Comparison of ENCODE assay signal across 37 cellular contexts in the genomic region with DNA sequence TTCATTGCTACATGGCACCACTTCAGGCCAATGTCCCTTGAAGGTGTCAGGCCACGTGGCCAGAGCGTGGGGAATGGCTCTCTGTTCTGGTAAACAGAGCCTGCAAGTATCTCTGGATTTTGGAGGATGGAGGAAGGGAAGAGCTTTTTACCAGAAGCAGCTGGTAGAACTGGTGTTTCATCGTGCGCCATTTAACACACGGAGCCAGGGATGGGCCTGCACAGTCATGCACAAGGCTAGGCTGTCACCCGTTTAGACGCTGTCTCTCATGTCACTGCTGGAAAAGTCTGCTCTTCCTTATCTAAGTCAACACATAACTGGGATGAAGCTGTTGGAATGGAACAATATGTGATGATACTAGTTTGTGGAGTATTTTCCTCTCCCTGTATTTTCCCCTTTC.
"Had no signal": no experiment of that assay in that cellular context is flagged by ENCODE, and none has a peak within 500 bp of the region (broad histone marks: within the 10 kb centered on the region; RNA-seq: fewer than 3 reads in every experiment).

No MANE protein-coding gene starts in this region.

- H3K4me1 Mint-ChIP-seq: activated B cell treated with CpG ODN at 0.5 μM for 24 hours; activated CD4-positive, alpha-beta T cell treated with anti-CD3 and anti-CD28 coated beads, Interleukin-2, amount 10 ng/mL, durations not matched to agents 24 days and 14 days; activated naive CD8-positive, alpha-beta T cell treated with anti-CD3 and anti-CD28 coated beads for 36 hours; activated T-helper 17 cell treated with anti-CD3 and anti-CD28 coated beads, Interleukin-2, amount 50 U/mL, for 72 hours had no signal

- H3K27ac ChIP-seq: adrenal gland, body of pancreas, brain microvascular endothelial cell, breast epithelium, VCaP had no signal

- H3K27ac Mint-ChIP-seq: activated B cell treated with CpG ODN at 0.5 μM for 24 hours; activated CD4-positive, alpha-beta memory T cell treated with anti-CD3 and anti-CD28 coated beads for 36 hours; activated CD4-positive, alpha-beta T cell treated with anti-CD3 and anti-CD28 coated beads, Interleukin-2, amount 10 ng/mL, durations not matched to agents 24 days and 14 days; activated CD8-positive, alpha-beta T cell treated with anti-CD3 and anti-CD28 coated beads for 36 hours; activated naive CD4-positive, alpha-beta T cell treated with anti-CD3 and anti-CD28 coated beads for 36 hours; activated naive CD4-positive, alpha-beta T cell treated with anti-CD3 and anti-CD28 coated beads, Interleukin-2, amount 50 U/mL, for 72 hours; activated naive CD8-positive, alpha-beta T cell treated with anti-CD3 and anti-CD28 coated beads for 36 hours; activated T-cell treated with anti-CD3 and anti-CD28 coated beads, Interleukin-2, amount 50 U/mL, for 72 hours; activated T-helper 1 cell treated with anti-CD3 and anti-CD28 coated beads, Interleukin-12 subunit alpha, Interleukin-12 subunit beta, Interleukin-2, Interleukin-4 antibody, amounts not matched to agents 30 ng/mL and 10 ng/mL and 1 ng/mL, durations not matched to agents 14 hours and 24 hours and 36 hours; activated T-helper 17 cell treated with anti-CD3 and anti-CD28 coated beads, Interleukin-2, amount 50 U/mL, for 72 hours; T-helper 1 cell treated with Interleukin-12 subunit alpha and Interleukin-12 subunit beta and Interleukin-4 antibody, amounts not matched to agents 30 μg/mL and 1 μg/mL, for 36 hours; T-helper 2 cell treated with Interferon-gamma antibody and Interleukin-4, amounts not matched to agents 5 μg/mL and 100 μg/mL, for 36 hours had no signal

- H3K4me3 Mint-ChIP-seq: activated B cell treated with CpG ODN at 0.5 μM for 24 hours; activated CD4-positive, alpha-beta memory T cell treated with anti-CD3 and anti-CD28 coated beads for 36 hours; activated CD4-positive, alpha-beta T cell treated with anti-CD3 and anti-CD28 coated beads, Interleukin-2, amount 10 ng/mL, durations not matched to agents 24 days and 14 days; activated CD8-positive, alpha-beta T cell treated with anti-CD3 and anti-CD28 coated beads for 36 hours; activated naive CD4-positive, alpha-beta T cell treated with anti-CD3 and anti-CD28 coated beads for 36 hours; activated naive CD8-positive, alpha-beta T cell treated with anti-CD3 and anti-CD28 coated beads for 36 hours; activated T-cell treated with anti-CD3 and anti-CD28 coated beads, Interleukin-2, amount 50 U/mL, for 4 hours; activated T-cell treated with anti-CD3 and anti-CD28 coated beads, Interleukin-2, amount 50 U/mL, for 72 hours; activated T-helper 1 cell treated with anti-CD3 and anti-CD28 coated beads, Interleukin-12 subunit alpha, Interleukin-12 subunit beta, Interleukin-2, Interleukin-4 antibody, amounts not matched to agents 30 ng/mL and 10 ng/mL and 1 ng/mL, durations not matched to agents 14 hours and 24 hours and 36 hours; activated T-helper 17 cell treated with anti-CD3 and anti-CD28 coated beads, Interleukin-2, amount 50 U/mL, for 72 hours; T-helper 1 cell treated with Interleukin-12 subunit alpha and Interleukin-12 subunit beta and Interleukin-4 antibody, amounts not matched to agents 30 μg/mL and 1 μg/mL, for 36 hours; T-helper 2 cell treated with Interferon-gamma antibody and Interleukin-4, amounts not matched to agents 5 μg/mL and 100 μg/mL, for 36 hours had no signal

- H3K36me3 ChIP-seq: adrenal gland, brain microvascular endothelial cell, breast epithelium had no signal

- FAIRE-seq: astrocyte, TTC549 had no signal

- H3K4me1 ChIP-seq: adrenal gland, body of pancreas, breast epithelium had no signal

- H3K27me3 Mint-ChIP-seq: activated B cell treated with CpG ODN at 0.5 μM for 24 hours; activated CD4-positive, alpha-beta memory T cell treated with anti-CD3 and anti-CD28 coated beads for 36 hours; activated CD4-positive, alpha-beta T cell treated with anti-CD3 and anti-CD28 coated beads, Interleukin-2, amount 10 ng/mL, durations not matched to agents 24 days and 14 days; activated T-helper 17 cell treated with anti-CD3 and anti-CD28 coated beads, Interleukin-2, amount 50 U/mL, for 72 hours had no signal

- H3K36me3 Mint-ChIP-seq: activated CD4-positive, alpha-beta memory T cell treated with anti-CD3 and anti-CD28 coated beads for 36 hours; activated naive CD4-positive, alpha-beta T cell treated with anti-CD3 and anti-CD28 coated beads, Interleukin-2, amount 50 U/mL, for 72 hours; activated naive CD8-positive, alpha-beta T cell treated with anti-CD3 and anti-CD28 coated beads for 36 hours had no signal

- H3K9me3 Mint-ChIP-seq: activated B cell treated with CpG ODN at 0.5 μM for 24 hours; T-helper 2 cell treated with Interferon-gamma antibody and Interleukin-4, amounts not matched to agents 5 μg/mL and 100 μg/mL, for 36 hours had no signal

- H3K4me3 ChIP-seq: adrenal gland, body of pancreas, breast epithelium had no signal

- H3K9me3 ChIP-seq: adrenal gland, body of pancreas, breast epithelium had no signal

- H3K27me3 ChIP-seq: adrenal gland, body of pancreas, brain microvascular endothelial cell, breast epithelium had no signal

- DNase-seq: activated B cell treated with CpG ODN at 0.5 μM for 24 hours; activated CD4-positive, alpha-beta memory T cell treated with anti-CD3 and anti-CD28 coated beads for 36 hours; activated CD4-positive, alpha-beta T cell treated with anti-CD3 and anti-CD28 coated beads for 4 hours; activated CD4-positive, alpha-beta T cell treated with anti-CD3 and anti-CD28 coated beads, Interleukin-2, amount 10 ng/mL, durations not matched to agents 24 days and 14 days; activated CD4-positive, alpha-beta T cell treated with anti-CD3 and anti-CD28 coated beads, Interleukin-2, amount 50 U/mL, for 1 hour; activated CD4-positive, alpha-beta T cell treated with anti-CD3 and anti-CD28 coated beads, Interleukin-2, amount 50 U/mL, for 4 hours; activated CD4-positive, CD25-positive, alpha-beta regulatory T cell treated with anti-CD3 and anti-CD28 coated beads, Interleukin-2, amount 50 U/mL, for 72 hours; activated CD8-positive, alpha-beta memory T cell treated with anti-CD3 and anti-CD28 coated beads, Interleukin-2, amount 50 U/mL, for 4 hours; activated CD8-positive, alpha-beta T cell treated with anti-CD3 and anti-CD28 coated beads for 36 hours; activated effector memory CD4-positive, alpha-beta T cell treated with anti-CD3 and anti-CD28 coated beads, Interleukin-2, amount 50 U/mL, for 16 hours; activated gamma-delta T cell treated with Interleukin-2 at 50 U/mL for 16 hours; activated naive CD4-positive, alpha-beta T cell; activated naive CD4-positive, alpha-beta T cell treated with anti-CD3 and anti-CD28 coated beads for 36 hours; activated naive CD4-positive, alpha-beta T cell treated with anti-CD3 and anti-CD28 coated beads, Interleukin-2, amount 50 U/mL, for 16 hours; activated naive CD8-positive, alpha-beta T cell treated with anti-CD3 and anti-CD28 coated beads for 36 hours; activated T-cell treated with anti-CD3 and anti-CD28 coated beads for 4 hours; activated T-cell treated with anti-CD3 and anti-CD28 coated beads, Interleukin-2, amount 50 U/mL, for 1 hour; activated T-cell treated with anti-CD3 and anti-CD28 coated beads, Interleukin-2, amount 50 U/mL, for 4 hours; activated T-cell treated with anti-CD3 and anti-CD28 coated beads, Interleukin-2, amount 50 U/mL, for 72 hours; adrenal gland; amniotic stem cell; aorta; body of pancreas; brain microvascular endothelial cell; central memory CD4-positive, alpha-beta T cell; T-helper 1 cell; T-helper 2 cell; T-helper 9 cell had no signal

- ATAC-seq: activated CD8-positive, alpha-beta T cell treated with anti-CD3 and anti-CD28 coated beads for 36 hours; activated naive CD4-positive, alpha-beta T cell treated with anti-CD3 and anti-CD28 coated beads, Interleukin-2, amount 50 U/mL, for 72 hours; activated T-cell treated with anti-CD3 and anti-CD28 coated beads, Interleukin-2, amount 50 U/mL, for 4 hours; activated T-cell treated with anti-CD3 and anti-CD28 coated beads, Interleukin-2, amount 50 U/mL, for 72 hours; activated T-helper 17 cell treated with anti-CD3 and anti-CD28 coated beads, Interleukin-2, amount 50 U/mL, for 72 hours; body of pancreas had no signal
